In genomic region chr2:15072836-15073235, GRCh38 we compare ENCODE assay signal across 9 cellular contexts.
"Had no signal": no experiment of that assay in that cellular context is flagged by ENCODE, and none has a peak within 500 bp of the region (broad histone marks: within the 10 kb centered on the region; RNA-seq: fewer than 3 reads in every experiment).

No MANE protein-coding gene starts in this region.

- DNase-seq: GM23248, GOT3, H7, HFFc6 had no signal

- H3K9ac ChIP-seq: GM23248 had no signal

- ATAC-seq: HCT116, HepG2, K562 had no signal

- H3K27ac ChIP-seq: GM23248, HL-60 had no signal

- H3K36me3 ChIP-seq: HAP-1 had no signal

- H3K4me3 ChIP-seq: GM23248, HAP-1, K562 had no signal

- H3K9me3 ChIP-seq: HAP-1 had no signal

- H2AFZ ChIP-seq: GM23248 had no signal
